ENCODE assay signal across 8 cellular contexts in genomic region chr13:41193919-41194824, GRCh38. TPM values are rescaled to one million over a fixed set of nuclear protein-coding genes. Genes with fewer than 3 reads are reported as not detected.
DNase-seq lines count a peak whose midpoint lies in the region; ATAC-seq and TF ChIP-seq lines count a peak whose summit lies in the region.

KBTBD7 (minus strand) TSS chr13:41194569; CDS start chr13:41194257, 312 bp downstream.

- TF ChIP-seq CTCF in HFF-Myc (IDR thresholded peaks at IDR 0.05; ENCODE audit: low read depth, low read length, missing control alignments), result no peak
- peak; percentile 8 for TF ChIP-seq CTCF in foreskin keratinocyte (conservative IDR thresholded peaks at IDR 0.05)
- no peak for TF ChIP-seq CTCF in neural crest cell (conservative IDR thresholded peaks at IDR 0.05)
- TF ChIP-seq CTCF in stomach (IDR thresholded peaks at IDR 0.05), result peak in 1 of 7 experiments; percentile 34

- WGBS in stomach, 5 donors, result 5 to 13% (median 9%) methylated on average over 60 to 66 of the region's 66 CpGs

- DNase-seq in GM04503 (ENCODE audit: low read depth), result peak; percentile 87
- DNase-seq in HFF-Myc (ENCODE audit: extremely low read depth, low read depth), result peak; percentile 87
- DNase-seq in MV-4-11 (lab: John Stamatoyannopoulos, UW), result peak; percentile 92
- DNase-seq in SJSA1 (ENCODE audit: low read depth in 1 of 2, low spot score in 2 of 2), result peak; percentile 95 to 97
- peak; percentile 72 to 86 (median 78) for DNase-seq in activated naive CD4-positive, alpha-beta T cell (lab: John Stamatoyannopoulos, UW)
- peak; percentile 91 to 93 for DNase-seq in foreskin keratinocyte
- peak; percentile 86 for DNase-seq in neural crest cell (ENCODE audit: low read depth, low spot score)
- peak; percentile 92 for DNase-seq in stomach

- H3K4me3 ChIP-seq in HFF-Myc (replicated peaks; ENCODE audit: low read depth, low read length), result peak within 1 kb of the TSS; percentile 46
- H3K4me3 ChIP-seq in SJSA1, result peak within 1 kb of the TSS; percentile 40
- H3K4me3 ChIP-seq in stomach, result peak within 1 kb of the TSS; percentile 70 to 79 (median 74)

- H3K27me3 ChIP-seq in SJSA1 (replicated peaks) (no peaks in the 10 kb centered on the region), foreskin keratinocyte (no peaks in the 10 kb centered on the region), stomach (no peaks in the 10 kb centered on the region)

- no peaks in the 10 kb centered on the region for H3K27me3 Mint-ChIP-seq in neural crest cell (ENCODE audit: low read depth)

- peaks cover 23% of the 10 kb centered on the region for H3K4me1 Mint-ChIP-seq in neural crest cell

- peak within 1 kb of the TSS; percentile 79 for H3K27ac ChIP-seq in SJSA1
- H3K27ac ChIP-seq in foreskin keratinocyte, result peak within 1 kb of the TSS; percentile 15
- peak within 1 kb of the TSS; percentile 67 to 89 (median 85) for H3K27ac ChIP-seq in stomach

- TF ChIP-seq EP300 in stomach (IDR thresholded peaks at IDR 0.05), result no peak

- H3K4me3 Mint-ChIP-seq in neural crest cell, result peak within 1 kb of the TSS; percentile 94

- ATAC-seq in foreskin keratinocyte, result peak; percentile 95

- peak in 1 of 4 donors; percentile 28 for TF ChIP-seq POLR2A in stomach (IDR thresholded peaks at IDR 0.05)

- intact Hi-C loops in stomach (cut with DNase I; ENCODE audit: low total_unique reads), result loop anchor here (5.0 kb wide), 1 partner anchor 57 kb away; no protein-coding TSS in a partner anchor

- H3K9me3 Mint-ChIP-seq in neural crest cell, result peaks cover 17% of the 10 kb centered on the region

- H3K27ac Mint-ChIP-seq in neural crest cell (ENCODE audit: unreplicated experiment), result peak within 1 kb of the TSS; percentile 99

- peaks cover 37% of the 10 kb centered on the region for H3K36me3 Mint-ChIP-seq in neural crest cell (ENCODE audit: low read depth)

- H3K4me1 ChIP-seq in SJSA1 (replicated peaks), result peaks cover 15% of the 10 kb centered on the region
- H3K4me1 ChIP-seq in foreskin keratinocyte, result no peaks in the 10 kb centered on the region
- H3K4me1 ChIP-seq in stomach, result peaks cover 9 to 38% (median 25%) of the 10 kb centered on the region in 4 donors

- H3K9me3 ChIP-seq in SJSA1 (replicated peaks), result no peaks in the 10 kb centered on the region
- no peaks in the 10 kb centered on the region for H3K9me3 ChIP-seq in stomach

- H3K36me3 ChIP-seq in SJSA1, result peaks cover 17% of the 10 kb centered on the region
- H3K36me3 ChIP-seq in stomach, result no peaks in the 10 kb centered on the region

RNA-seq across cellular contexts. Expression of gene KBTBD7, which starts in this region (rescaled TPM):
- 2.6 and 6.9 TPM in 2 replicates for total RNA-seq in SJSA1 (2014; rRNA removed; shearing (Covaris generic))
- total RNA-seq in foreskin keratinocyte (4.2 and 4.5 TPM in 2 replicates), neural crest cell (14.3 and 14.7 TPM in 2 replicates), stomach (10 to 100 TPM in 1 of 5 donors, 1 to 10 TPM in 4; 1.3 to 18.7 (median 9.8) TPM)
- polyA plus RNA-seq in foreskin keratinocyte (1.2 and 1.6 TPM in 2 replicates), stomach (1 to 10 TPM; 1.7 to 2.7 (median 2.4) TPM)

Comparison
In these comparisons a context has a peak if more than half of its experiments do, and no peak if none do; other contexts are left out.
1. Peak in every context shown above with its lines: DNase-seq, ATAC-seq, H3K4me3 ChIP-seq and H3K27ac ChIP-seq.
2. H3K27ac ChIP-seq: peak in every context shown above with its lines; median percentile 85 in stomach; 79 in SJSA1; 15 in foreskin keratinocyte.